In the genomic region with DNA sequence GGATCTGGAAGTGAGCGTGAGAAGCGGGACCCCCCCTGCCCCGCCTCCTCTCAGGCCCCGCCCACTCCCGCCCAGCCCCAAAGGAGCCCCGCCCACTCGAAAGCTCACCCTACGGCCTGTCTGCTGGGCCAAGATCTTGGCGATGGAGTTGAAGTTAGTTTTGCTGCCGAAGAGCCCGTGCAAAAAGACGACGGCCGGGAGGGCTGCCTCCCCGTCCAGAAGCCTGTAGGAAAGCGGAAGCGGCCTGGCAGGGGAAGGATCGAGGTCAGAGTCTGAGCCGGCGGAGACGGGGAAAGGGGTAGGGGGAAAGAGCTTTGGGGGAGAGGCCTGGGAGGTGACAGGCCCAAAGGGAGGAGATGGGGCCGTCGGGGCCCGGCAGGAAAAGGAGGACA, we compare ENCODE assay signal across 8 cellular contexts. TPM values are rescaled to one million over a fixed set of nuclear protein-coding genes. Genes with fewer than 3 reads are reported as not detected.
DNase-seq lines count a peak whose midpoint lies in the region; ATAC-seq, FAIRE-seq and TF ChIP-seq lines count a peak whose summit lies in the region.

No MANE protein-coding gene starts in this region.

- H3K9me3 Mint-ChIP-seq in WTC11 = peaks cover 3% of the 10 kb centered on the region
- no peaks in the 10 kb centered on the region for H3K9me3 Mint-ChIP-seq in central memory CD8-positive, alpha-beta T cell

- CTCF ChIA-PET in WTC11 (lab: Charles Lee) = interaction anchor here (0.6 to 4.5 kb wide), 11 partner anchors 13 to 341 kb away, joined by 3 to 22 read pairs (median 4); a partner anchor contains a TSS

- POLR2A ChIA-PET in WTC11 (lab: Charles Lee) = interaction anchor here (0.5 to 7.5 kb wide), 16 partner anchors 13 to 217 kb away, joined by 3 to 91 read pairs (median 4); a partner anchor contains a TSS

- H2AFZ ChIP-seq in Loucy (ENCODE audit: low read length) = peak overlapping the region; percentile 98

- no peaks in the 10 kb centered on the region for H3K9me2 ChIP-seq in Loucy (replicated peaks; ENCODE audit: low read depth, low read length)

- H4K20me1 ChIP-seq in Loucy (ENCODE audit: insufficient read depth, low read length, poor library complexity, severe bottlenecking) = no peaks in the 10 kb centered on the region

- peak overlapping the region; percentile 98 for H3K27ac Mint-ChIP-seq in WTC11
- no peak overlapping the region for H3K27ac Mint-ChIP-seq in central memory CD8-positive, alpha-beta T cell (ENCODE audit: low read depth)

- intact Hi-C loops in kidney (cut with DNase I) = no loop called here

- peak; percentile 4 for ATAC-seq in GM19025 (IDR thresholded peaks at IDR 0.05; ENCODE audit: low read depth, unreplicated experiment)
- ATAC-seq in WTC11 = peak; percentile 2
- peak; percentile 4 for ATAC-seq in central memory CD8-positive, alpha-beta T cell (replicated peaks; ENCODE audit: extremely low read depth, poor library complexity, severe bottlenecking)

- H3K36me3 ChIP-seq in Loucy (ENCODE audit: insufficient read depth, low read length) = no peaks in the 10 kb centered on the region
- H3K36me3 ChIP-seq in kidney (ENCODE audit: control insufficient read depth in 1 of 2, insufficient read depth in 2 of 2, low read length in 2 of 2) = peaks cover 5 to 6% of the 10 kb centered on the region in 2 donors

- H3K4me1 ChIP-seq in Loucy (ENCODE audit: insufficient read depth, low read length, poor library complexity, severe bottlenecking) (peaks cover 13% of the 10 kb centered on the region), kidney (ENCODE audit: control insufficient read depth in 1 of 2, insufficient read depth in 1 of 2, low read depth in 1 of 2, low read length in 2 of 2) (peaks cover 18 to 23% of the 10 kb centered on the region in 2 donors)

- peaks cover 31% of the 10 kb centered on the region for H3K4me1 Mint-ChIP-seq in WTC11
- peaks cover 20% of the 10 kb centered on the region for H3K4me1 Mint-ChIP-seq in central memory CD8-positive, alpha-beta T cell

- peak overlapping the region; percentile 86 for H3K4me3 ChIP-seq in AG10803 (ENCODE audit: low read length)
- peak overlapping the region; percentile 87 for H3K4me3 ChIP-seq in Loucy (ENCODE audit: low read length, poor library complexity, severe bottlenecking)
- H3K4me3 ChIP-seq in kidney (ENCODE audit: low read length in 2 of 2) = peak overlapping the region; percentile 82 to 84

- H3K27ac ChIP-seq in kidney (ENCODE audit: low read depth in 2 of 2, low read length in 2 of 2) = peak overlapping the region; percentile 92

- no peaks in the 10 kb centered on the region for H3K9me3 ChIP-seq in Loucy (ENCODE audit: insufficient read depth, low read depth, low read length)
- H3K9me3 ChIP-seq in kidney (ENCODE audit: control insufficient read depth in 1 of 2, low read length in 2 of 2) = no peaks in the 10 kb centered on the region

- DNase-seq in AG10803 (ENCODE audit: low read depth) (peak; percentile 45), WTC11 (ENCODE audit: low spot score) (peak; percentile 64), kidney (no peak), DMS153 treated with DMSO at 0.1 percent for 48 hours (lab: John Stamatoyannopoulos, UW; ENCODE audit: unreplicated experiment) (no peak)
- peak in 1 of 2 donors; percentile 30 for DNase-seq in central memory CD8-positive, alpha-beta T cell (ENCODE audit: low spot score in 2 of 2)
- DNase-seq in stimulated activated CD4-positive, alpha-beta T cell treated with anti-CD3 and anti-CD28 coated beads, Interleukin-15, amount 100 ng/mL, for 24 hours = peak; percentile 76

- no peaks in the 10 kb centered on the region for H3F3A ChIP-seq in Loucy (ENCODE audit: low read depth)

- H3K4me2 ChIP-seq in Loucy (ENCODE audit: low read depth, low read length, poor library complexity, severe bottlenecking) = peak overlapping the region; percentile 78

- TF ChIP-seq CTCF in AG10803 (conservative IDR thresholded peaks at IDR 0.05; ENCODE audit: low read length) (no peak), Loucy (conservative IDR thresholded peaks at IDR 0.05; ENCODE audit: low read length) (no peak), WTC11 (IDR thresholded peaks at IDR 0.05) (no peak), kidney (IDR thresholded peaks at IDR 0.05; ENCODE audit: borderline replicate concordance, extremely low read depth, insufficient read depth) (no peak)

- H3K27me3 ChIP-seq in Loucy (ENCODE audit: insufficient read depth, low read length, poor library complexity, severe bottlenecking) = no peaks in the 10 kb centered on the region

- peaks cover 22% of the 10 kb centered on the region for H3K27me3 Mint-ChIP-seq in WTC11 (ENCODE audit: low read depth)
- H3K27me3 Mint-ChIP-seq in central memory CD8-positive, alpha-beta T cell = no peaks in the 10 kb centered on the region

- FAIRE-seq in kidney (lab: Jason Lieb, UNC) = no peak

- peaks cover 11% of the 10 kb centered on the region for H3K36me3 Mint-ChIP-seq in WTC11
- H3K36me3 Mint-ChIP-seq in central memory CD8-positive, alpha-beta T cell (ENCODE audit: insufficient read depth) = peaks cover 11% of the 10 kb centered on the region

- H3K79me2 ChIP-seq in Loucy (ENCODE audit: insufficient read depth, low read length) = no peaks in the 10 kb centered on the region

- H3K4me3 Mint-ChIP-seq in WTC11 = peak overlapping the region; percentile 93
- H3K4me3 Mint-ChIP-seq in central memory CD8-positive, alpha-beta T cell = peak overlapping the region; percentile 87

- peak overlapping the region; percentile 81 for H3K9ac ChIP-seq in Loucy (ENCODE audit: low read depth, low read length, poor library complexity, severe bottlenecking)
- peak overlapping the region; percentile 73 to 87 for H3K9ac ChIP-seq in kidney (ENCODE audit: low read length in 2 of 2)

TF ChIP-seq in WTC11, 78 proteins besides CTCF, POLR2A, EP300 and RAD21:
- TF ChIP-seq ELF4 (CRISPR knock-in tag; IDR thresholded peaks at IDR 0.05; ENCODE audit: low read depth) = no peak
- 0 out of 2 replicates have a peak, but pooled peaks have one; percentile 20 for TF ChIP-seq TEAD1 (CRISPR knock-in tag; IDR thresholded peaks at IDR 0.05)
- TF ChIP-seq JAZF1 (CRISPR knock-in tag; IDR thresholded peaks at IDR 0.05) = no peak
- TF ChIP-seq RELA (CRISPR knock-in tag; IDR thresholded peaks at IDR 0.05; ENCODE audit: borderline replicate concordance) = no peak
- no peak for TF ChIP-seq ZNF219 (CRISPR knock-in tag; IDR thresholded peaks at IDR 0.05; ENCODE audit: borderline replicate concordance)
- TF ChIP-seq, protein P1, sequence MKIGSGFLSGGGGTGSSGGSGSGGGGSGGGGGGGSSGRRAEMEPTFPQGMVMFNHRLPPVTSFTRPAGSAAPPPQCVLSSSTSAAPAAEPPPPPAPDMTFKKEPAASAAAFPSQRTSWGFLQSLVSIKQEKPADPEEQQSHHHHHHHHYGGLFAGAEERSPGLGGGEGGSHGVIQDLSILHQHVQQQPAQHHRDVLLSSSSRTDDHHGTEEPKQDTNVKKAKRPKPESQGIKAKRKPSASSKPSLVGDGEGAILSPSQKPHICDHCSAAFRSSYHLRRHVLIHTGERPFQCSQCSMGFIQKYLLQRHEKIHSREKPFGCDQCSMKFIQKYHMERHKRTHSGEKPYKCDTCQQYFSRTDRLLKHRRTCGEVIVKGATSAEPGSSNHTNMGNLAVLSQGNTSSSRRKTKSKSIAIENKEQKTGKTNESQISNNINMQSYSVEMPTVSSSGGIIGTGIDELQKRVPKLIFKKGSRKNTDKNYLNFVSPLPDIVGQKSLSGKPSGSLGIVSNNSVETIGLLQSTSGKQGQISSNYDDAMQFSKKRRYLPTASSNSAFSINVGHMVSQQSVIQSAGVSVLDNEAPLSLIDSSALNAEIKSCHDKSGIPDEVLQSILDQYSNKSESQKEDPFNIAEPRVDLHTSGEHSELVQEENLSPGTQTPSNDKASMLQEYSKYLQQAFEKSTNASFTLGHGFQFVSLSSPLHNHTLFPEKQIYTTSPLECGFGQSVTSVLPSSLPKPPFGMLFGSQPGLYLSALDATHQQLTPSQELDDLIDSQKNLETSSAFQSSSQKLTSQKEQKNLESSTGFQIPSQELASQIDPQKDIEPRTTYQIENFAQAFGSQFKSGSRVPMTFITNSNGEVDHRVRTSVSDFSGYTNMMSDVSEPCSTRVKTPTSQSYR (CRISPR knock-in tag; IDR thresholded peaks at IDR 0.05) = no peak
- no peak; the same call in 1 of the 2 replicates for TF ChIP-seq CBFB (CRISPR knock-in tag; IDR thresholded peaks at IDR 0.05; ENCODE audit: low read depth)

RNA-seq across cellular contexts. Expression of a gene that starts 0.4 kb away (rescaled TPM):
- 23.8 to 27.6 TPM (median 26.5 TPM) in 3 replicates for total RNA-seq in WTC11 (2021)
- total RNA-seq in kidney = 95.7 TPM
- 55.3 TPM for polyA plus RNA-seq in kidney (ENCODE audit: insufficient read depth, low read depth, low replicate concordance)

RNA-seq across cellular contexts. Expression of a gene that starts 18.7 kb away (rescaled TPM):
- total RNA-seq in WTC11 (2021) = 17.7 to 20.4 TPM (median 18.5 TPM) in 3 replicates
- 7.4 TPM for total RNA-seq in kidney
- polyA plus RNA-seq in kidney (ENCODE audit: insufficient read depth, low read depth, low replicate concordance) = 2.2 TPM

RNA-seq across cellular contexts. Expression of a gene that starts 31.9 kb away (rescaled TPM):
- 20.7 to 35.1 TPM (median 34.8 TPM) in 3 replicates for total RNA-seq in WTC11 (2021)
- total RNA-seq in kidney = 180 TPM
- 76.5 TPM for polyA plus RNA-seq in kidney (ENCODE audit: insufficient read depth, low read depth, low replicate concordance)

RNA-seq across cellular contexts. Expression of a gene that starts 54.8 kb away (rescaled TPM):
- total RNA-seq in WTC11 (2021) = 80.5 to 91.9 TPM (median 84.4 TPM) in 3 replicates
- total RNA-seq in kidney = 61.0 TPM
- polyA plus RNA-seq in kidney (ENCODE audit: insufficient read depth, low read depth, low replicate concordance) = 92.7 TPM

RNA-seq across cellular contexts. Expression of a gene that starts 55.0 kb away (rescaled TPM):
- 6.8 to 7.1 TPM (median 6.8 TPM) in 3 replicates for total RNA-seq in WTC11 (2021)
- 15.0 TPM for total RNA-seq in kidney
- 28.6 TPM for polyA plus RNA-seq in kidney (ENCODE audit: insufficient read depth, low read depth, low replicate concordance)

Comparison
In these comparisons a context has a peak if more than half of its experiments do, and no peak if none do; other contexts are left out.
1. DNase-seq: peak in AG10803 (single experiment), WTC11 (single experiment) and stimulated activated CD4-positive, alpha-beta T cell treated with anti-CD3 and anti-CD28 coated beads, Interleukin-15, amount 100 ng/mL, for 24 hours (single experiment); none in kidney (single experiment) and DMS153 treated with DMSO at 0.1 percent for 48 hours (single experiment).
2. Peak in every context shown above with its lines, with median percentiles within 50 percentile points of each other: H3K4me3 ChIP-seq and ATAC-seq.